34 cellular contexts compared by ENCODE assay signal in genomic region chr2:209671280-209671679, GRCh38.
DNase-seq lines count a peak whose midpoint lies in the region; ATAC-seq and TF ChIP-seq lines count a peak whose summit lies in the region.
"Had no signal": no experiment of that assay in that cellular context is flagged by ENCODE, and none has a peak within 500 bp of the region (broad histone marks: within the 10 kb centered on the region; RNA-seq: fewer than 3 reads in every experiment).

No MANE protein-coding gene starts in this region.

- H3K9ac ChIP-seq in endodermal cell (ENCODE audit: extremely low read depth, low read length, poor library complexity, severe bottlenecking), result no peak overlapping the region

- H3K27ac ChIP-seq in endodermal cell (ENCODE audit: low read depth, low read length) (peak overlapping the region; percentile 65), GM23338 (ENCODE audit: low read depth) (no peak overlapping the region)
- H3K27ac ChIP-seq: 22Rv1, heart right ventricle, PC-9, skin epidermis, upper lobe of right lung had no signal

- 70 to 85% methylated on average over 4 of the region's 4 CpGs for WGBS in endodermal cell (ENCODE audit: insufficient coverage in 1 of 2, insufficient read length in 1 of 2), 2 experiments

- H3F3A ChIP-seq in GM23338 (replicated peaks; ENCODE audit: low read depth), result no peaks in the 10 kb centered on the region

- H3K9me3 Mint-ChIP-seq in endodermal cell (no peaks in the 10 kb centered on the region), GM23338 (no peaks in the 10 kb centered on the region)
- H3K9me3 Mint-ChIP-seq: activated naive CD8-positive, alpha-beta T cell treated with anti-CD3 and anti-CD28 coated beads for 36 hours; activated T-cell treated with anti-CD3 and anti-CD28 coated beads, Interleukin-2, amount 50 U/mL, for 4 hours; HFFc6; mesothelial cell of epicardium; stimulated activated memory B cell treated with anti-CD40 and anti-IgM and Interleukin-4, amounts not matched to agents 10 μg/mL and 1 μg/mL and 100 μg/mL, for 72 hours had no signal

- H3K9me3 ChIP-seq in endodermal cell (ENCODE audit: control insufficient read depth, low read length), result no peaks in the 10 kb centered on the region
- H3K9me3 ChIP-seq: upper lobe of right lung had no signal

- H3K27me3 Mint-ChIP-seq in endodermal cell (ENCODE audit: insufficient read depth) (no peaks in the 10 kb centered on the region), GM23338 (ENCODE audit: insufficient read depth, low read depth, poor library complexity) (no peaks in the 10 kb centered on the region)
- H3K27me3 Mint-ChIP-seq: activated naive CD8-positive, alpha-beta T cell treated with anti-CD3 and anti-CD28 coated beads for 36 hours; effector memory CD8-positive, alpha-beta T cell; stimulated activated memory B cell treated with anti-CD40 and anti-IgM and Interleukin-4, amounts not matched to agents 10 μg/mL and 1 μg/mL and 100 μg/mL, for 72 hours; T-helper 17 cell had no signal

- no peak overlapping the region for H3K4me2 ChIP-seq in GM23338
- H3K4me2 ChIP-seq: PC-9 had no signal

- H3K36me3 ChIP-seq in endodermal cell (ENCODE audit: control insufficient read depth, insufficient read depth, low read length) (no peaks in the 10 kb centered on the region), GM23338 (ENCODE audit: insufficient read depth) (no peaks in the 10 kb centered on the region)
- H3K36me3 ChIP-seq: heart right ventricle, upper lobe of right lung had no signal

- H3K4me3 Mint-ChIP-seq in endodermal cell (no peak overlapping the region), GM23338 (no peak overlapping the region)
- H3K4me3 Mint-ChIP-seq: activated naive CD8-positive, alpha-beta T cell treated with anti-CD3 and anti-CD28 coated beads for 36 hours; activated T-cell treated with anti-CD3 and anti-CD28 coated beads, Interleukin-2, amount 50 U/mL, for 4 hours; effector memory CD8-positive, alpha-beta T cell; HFFc6; mesothelial cell of epicardium; naive B cell; stimulated activated memory B cell treated with anti-CD40 and anti-IgM and Interleukin-4, amounts not matched to agents 10 μg/mL and 1 μg/mL and 100 μg/mL, for 72 hours; T-helper 17 cell had no signal

- no peaks in the 10 kb centered on the region for H3K36me3 Mint-ChIP-seq in endodermal cell (ENCODE audit: low read depth)
- H3K36me3 Mint-ChIP-seq in GM23338 (ENCODE audit: low read depth), result no peaks in the 10 kb centered on the region
- H3K36me3 Mint-ChIP-seq: activated naive CD8-positive, alpha-beta T cell treated with anti-CD3 and anti-CD28 coated beads for 36 hours; mesothelial cell of epicardium; naive B cell; stimulated activated memory B cell treated with anti-CD40 and anti-IgM and Interleukin-4, amounts not matched to agents 10 μg/mL and 1 μg/mL and 100 μg/mL, for 72 hours had no signal

- H3K4me1 Mint-ChIP-seq in endodermal cell, result no peaks in the 10 kb centered on the region
- H3K4me1 Mint-ChIP-seq in GM23338, result peaks cover 28% of the 10 kb centered on the region; the same call in 2 of the 3 replicates
- H3K4me1 Mint-ChIP-seq: activated naive CD8-positive, alpha-beta T cell treated with anti-CD3 and anti-CD28 coated beads for 36 hours; mesothelial cell of epicardium; naive B cell; stimulated activated memory B cell treated with anti-CD40 and anti-IgM and Interleukin-4, amounts not matched to agents 10 μg/mL and 1 μg/mL and 100 μg/mL, for 72 hours; T-helper 17 cell had no signal

- H3K27me3 ChIP-seq in endodermal cell (ENCODE audit: control insufficient read depth, insufficient read depth, low read length, poor library complexity, severe bottlenecking) (no peaks in the 10 kb centered on the region), GM23338 (ENCODE audit: insufficient read depth) (no peaks in the 10 kb centered on the region)
- H3K27me3 ChIP-seq: heart right ventricle, upper lobe of right lung had no signal

- H3K27ac Mint-ChIP-seq in endodermal cell (no peak overlapping the region), GM23338 (no peak overlapping the region)
- H3K27ac Mint-ChIP-seq: activated naive CD8-positive, alpha-beta T cell treated with anti-CD3 and anti-CD28 coated beads for 36 hours; effector memory CD8-positive, alpha-beta T cell; HFFc6; mesothelial cell of epicardium; naive B cell; stimulated activated memory B cell treated with anti-CD40 and anti-IgM and Interleukin-4, amounts not matched to agents 10 μg/mL and 1 μg/mL and 100 μg/mL, for 72 hours; T-helper 17 cell had no signal

- H2AFZ ChIP-seq in GM23338, result no peak overlapping the region
- H2AFZ ChIP-seq: PC-9 had no signal

- no peaks in the 10 kb centered on the region for H3K9me2 ChIP-seq in GM23338 (ENCODE audit: insufficient read depth)

- no peak for ATAC-seq in GM23338
- ATAC-seq: activated T-cell treated with anti-CD3 and anti-CD28 coated beads, Interleukin-2, amount 50 U/mL, for 4 hours; effector memory CD8-positive, alpha-beta T cell; esophagus mucosa; heart right ventricle; Right ventricle myocardium inferior; SK-N-SH treated with all-trans-retinoic acid at 6 μM for 48 hours; stimulated activated memory B cell treated with anti-CD40 and anti-IgM and Interleukin-4, amounts not matched to agents 10 μg/mL and 1 μg/mL and 100 μg/mL, for 72 hours; T-helper 17 cell; upper lobe of right lung had no signal

- H3K4me1 ChIP-seq in endodermal cell (ENCODE audit: control insufficient read depth, insufficient read depth, low read length) (no peaks in the 10 kb centered on the region), GM23338 (ENCODE audit: insufficient read depth) (peaks cover 10% of the 10 kb centered on the region)
- H3K4me1 ChIP-seq: heart right ventricle, upper lobe of right lung had no signal

- TF ChIP-seq CTCF in endodermal cell (conservative IDR thresholded peaks at IDR 0.05) (no peak), GM23338 (conservative IDR thresholded peaks at IDR 0.05; ENCODE audit: low read depth in 2 of 2) (no peak)

- H3K4me3 ChIP-seq in endodermal cell (ENCODE audit: low read length) (no peak overlapping the region), GM23338 (no peak overlapping the region)
- H3K4me3 ChIP-seq: heart right ventricle, PC-9, skin epidermis, upper lobe of right lung had no signal

- DNase-seq in NCI-H2171 treated with DMSO at 0.1 percent for 48 hours (lab: John Stamatoyannopoulos, UW) (peak; percentile 34), NCI-H2171 (lab: John Stamatoyannopoulos, UW) (no peak), NCI-H69 (lab: John Stamatoyannopoulos, UW) (peak; percentile 48), endodermal cell (no peak), pons (ENCODE audit: low spot score) (peak; percentile 53), epidermal melanocyte (ENCODE audit: insufficient read length, low spot score) (no peak), kidney tubule cell (ENCODE audit: low spot score) (no peak), GM23338 (ENCODE audit: low spot score) (no peak)
- DNase-seq: activated gamma-delta T cell; activated naive CD8-positive, alpha-beta T cell treated with anti-CD3 and anti-CD28 coated beads for 36 hours; activated T-cell treated with anti-CD3 and anti-CD28 coated beads, Interleukin-2, amount 50 U/mL, for 4 hours; aorta; cortex of kidney; DMS79 treated with DMSO at 0.1 percent for 48 hours; effector memory CD8-positive, alpha-beta T cell; GF-D8; GOT3; heart right ventricle; HFFc6; KBM-7; kidney; naive B cell; NCI-H510A treated with DMSO at 0.1 percent for 48 hours; occipital lobe; PC-9; T-helper 17 cell; upper lobe of right lung had no signal

- no peaks in the 10 kb centered on the region for H4K20me1 ChIP-seq in GM23338 (replicated peaks; ENCODE audit: insufficient read depth)

- no peaks in the 10 kb centered on the region for H3K79me2 ChIP-seq in GM23338 (replicated peaks; ENCODE audit: insufficient read depth)

TF ChIP-seq in GM23338, 12 proteins besides CTCF, POLR2A, EP300 and RAD21 (continues in another document):
- TF ChIP-seq ZNF331 (CRISPR knock-in tag; IDR thresholded peaks at IDR 0.05; ENCODE audit: low read depth) (no peak), POLR2AphosphoS5 (IDR thresholded peaks at IDR 0.05; ENCODE audit: low read depth) (no peak), ZNF114 (CRISPR knock-in tag; IDR thresholded peaks at IDR 0.05) (no peak), EZH2 (IDR thresholded peaks at IDR 0.05; ENCODE audit: low read depth, unreplicated experiment) (no peak), CREB1 (CRISPR knock-in tag; IDR thresholded peaks at IDR 0.05; ENCODE audit: low read depth) (no peak), EZH2phosphoT487 (IDR thresholded peaks at IDR 0.05; ENCODE audit: unreplicated experiment) (no peak), STAT1 (IDR thresholded peaks at IDR 0.05; ENCODE audit: unreplicated experiment) (no peak)

Comparison
In these comparisons a context has a peak if more than half of its experiments do, and no peak if none do; other contexts are left out.
1. DNase-seq: peak in NCI-H2171 treated with DMSO at 0.1 percent for 48 hours (single experiment), NCI-H69 (single experiment) and pons (single experiment); none in NCI-H2171 (single experiment), endodermal cell (single experiment), epidermal melanocyte (single experiment), kidney tubule cell (single experiment) and GM23338 (single experiment).